ENCODE assay signal across 12 cellular contexts in genomic region chr4:165415910-165416309, GRCh38. TPM values are rescaled to one million over a fixed set of nuclear protein-coding genes. Genes with fewer than 3 reads are reported as not detected.
"Had no signal": no experiment of that assay in that cellular context is flagged by ENCODE, and none has a peak within 500 bp of the region (broad histone marks: within the 10 kb centered on the region; RNA-seq: fewer than 3 reads in every experiment).

No MANE protein-coding gene starts in this region.

- H3K9me3 Mint-ChIP-seq: activated CD8-positive, alpha-beta T cell treated with anti-CD3 and anti-CD28 coated beads for 36 hours; naive B cell; T-cell had no signal

- H3K36me3 Mint-ChIP-seq: T-cell had no signal

- ATAC-seq: activated CD4-positive, alpha-beta T cell treated with anti-CD3 and anti-CD28 coated beads for 36 hours; activated CD8-positive, alpha-beta T cell treated with anti-CD3 and anti-CD28 coated beads for 36 hours; gastroesophageal sphincter; T-cell had no signal

- H3K4me1 Mint-ChIP-seq: activated CD4-positive, alpha-beta T cell treated with anti-CD3 and anti-CD28 coated beads for 36 hours; naive B cell; T-cell had no signal

- H3K4me3 Mint-ChIP-seq: activated CD4-positive, alpha-beta T cell treated with anti-CD3 and anti-CD28 coated beads for 36 hours; activated CD8-positive, alpha-beta T cell treated with anti-CD3 and anti-CD28 coated beads for 36 hours; naive B cell; T-cell had no signal

- H3K27ac Mint-ChIP-seq: activated CD4-positive, alpha-beta T cell treated with anti-CD3 and anti-CD28 coated beads for 36 hours; activated CD8-positive, alpha-beta T cell treated with anti-CD3 and anti-CD28 coated beads for 36 hours; naive B cell; T-cell had no signal

- DNase-seq: activated CD4-positive, alpha-beta T cell treated with anti-CD3 and anti-CD28 coated beads for 36 hours; activated CD8-positive, alpha-beta memory T cell treated with anti-CD3 and anti-CD28 coated beads, Interleukin-2, amount 50 U/mL, for 48 hours; activated CD8-positive, alpha-beta T cell treated with anti-CD3 and anti-CD28 coated beads for 36 hours; activated naive CD4-positive, alpha-beta T cell; naive B cell; nucleus accumbens; sigmoid colon; stimulated activated CD4-positive, alpha-beta T cell treated with anti-CD3 and anti-CD28 coated beads, Interleukin-2, amount 100 ng/mL, for 24 hours; stimulated activated naive CD4-positive, alpha-beta T cell treated with Interleukin-2 at 50 U/mL for 16 hours; T-cell; upper lobe of left lung had no signal

RNA-seq across cellular contexts. Expression of gene CPE, which starts 37.1 kb away (rescaled TPM):
- total RNA-seq: activated CD4-positive, alpha-beta T cell treated with anti-CD3 and anti-CD28 coated beads for 36 hours; activated CD8-positive, alpha-beta T cell treated with anti-CD3 and anti-CD28 coated beads for 36 hours had no signal
